In genomic region chr4:98558366-98558765, GRCh38 we compare ENCODE assay signal across 28 cellular contexts.
A peak's percentile ranks its signal among the peaks of the same experiment; 100 is the strongest.
DNase-seq lines count a peak whose midpoint lies in the region; FAIRE-seq and TF ChIP-seq lines count a peak whose summit lies in the region.
"Had no signal": no experiment of that assay in that cellular context is flagged by ENCODE, and none has a peak within 500 bp of the region (broad histone marks: within the 10 kb centered on the region; RNA-seq: fewer than 3 reads in every experiment).

No MANE protein-coding gene starts in this region.

- H3K9me1 ChIP-seq in keratinocyte (ENCODE audit: control insufficient read depth, extremely low read depth, insufficient read depth, low read length): no peaks in the 10 kb centered on the region

- peaks cover 20% of the 10 kb centered on the region for H3K36me3 Mint-ChIP-seq in brain

- peak overlapping the region in 4 of 5 experiments; percentile 70 to 89 (median 74) for H3K27ac Mint-ChIP-seq in brain
- H3K27ac Mint-ChIP-seq: activated CD8-positive, alpha-beta T cell treated with anti-CD3 and anti-CD28 coated beads, Interleukin-2, amount 10 ng/mL, durations not matched to agents 7 days and 5 days; activated naive CD8-positive, alpha-beta T cell treated with anti-CD3 and anti-CD28 coated beads, Interleukin-2, amount 50 U/mL, for 24 hours; B cell; effector memory CD8-positive, alpha-beta T cell; T-cell had no signal

- H3K9me3 ChIP-seq in A673 (ENCODE audit: low read depth, low read length, poor library complexity, severe bottlenecking): no peaks in the 10 kb centered on the region
- no peaks in the 10 kb centered on the region for H3K9me3 ChIP-seq in HUES48 (ENCODE audit: control insufficient read depth, insufficient read depth, low read length)
- no peaks in the 10 kb centered on the region for H3K9me3 ChIP-seq in keratinocyte (ENCODE audit: control insufficient read depth, low read depth, low read length)
- H3K9me3 ChIP-seq: Peyer's patch, upper lobe of left lung had no signal

- H3K4me1 ChIP-seq in A673 (ENCODE audit: insufficient read depth, low read length, poor library complexity, severe bottlenecking): peaks cover 67% of the 10 kb centered on the region
- peaks cover 45% of the 10 kb centered on the region for H3K4me1 ChIP-seq in HUES48 (ENCODE audit: control insufficient read depth, insufficient read depth, low read length)
- H3K4me1 ChIP-seq in keratinocyte (ENCODE audit: control insufficient read depth, extremely low read depth, insufficient read depth, low read length): peaks cover 21% of the 10 kb centered on the region
- H3K4me1 ChIP-seq: Peyer's patch had no signal

- H3K4me3 ChIP-seq in A673 (ENCODE audit: low read depth, low read length, poor library complexity, severe bottlenecking) (no peak overlapping the region), HUES48 (ENCODE audit: low read depth, low read length) (peak overlapping the region; percentile 8; the same call in 1 of the 2 replicates), keratinocyte (ENCODE audit: control insufficient read depth in 2 of 3, extremely low read depth in 1 of 3, insufficient read depth in 2 of 3, low read depth in 1 of 3, low read length in 3 of 3) (no peak overlapping the region)
- H3K4me3 ChIP-seq: lung, Peyer's patch, upper lobe of left lung had no signal

- POLR2A ChIA-PET in A673 (lab: Charles Lee; ENCODE audit: low non-redundant PET): no interaction called here

- intact Hi-C loops in A673 (cut with micrococcal nuclease; ENCODE audit: unreplicated experiment): loop anchor here (10.0 kb wide), 1 partner anchor 294 kb away; the partner anchor contains the start of gene RAP1GDS1

- TF ChIP-seq CTCF in A673 (conservative IDR thresholded peaks at IDR 0.05; ENCODE audit: low read depth, low read length) (no peak), brain (conservative IDR thresholded peaks at IDR 0.05) (no peak), keratinocyte (optimal IDR thresholded peaks at IDR 0.05 in 1 of 3, IDR thresholded peaks at IDR 0.05 in 1 of 3, conservative IDR thresholded peaks at IDR 0.05 in 1 of 3; ENCODE audit: extremely low read depth in 1 of 3, insufficient read depth in 2 of 3, low read length in 3 of 3) (no peak)

- CTCF ChIA-PET in A673 (lab: Charles Lee): no interaction called here

- BruUV-seq in A673 (replicated peaks; lab: Mats Ljungman, UMichigan): no TSS peak

- H3K4me3 Mint-ChIP-seq in brain: peak overlapping the region in 3 of 5 experiments; percentile 19 to 62 (median 46)
- H3K4me3 Mint-ChIP-seq: activated CD8-positive, alpha-beta T cell treated with anti-CD3 and anti-CD28 coated beads, Interleukin-2, amount 10 ng/mL, durations not matched to agents 7 days and 5 days; activated naive CD8-positive, alpha-beta T cell treated with anti-CD3 and anti-CD28 coated beads, Interleukin-2, amount 50 U/mL, for 24 hours; B cell; effector memory CD8-positive, alpha-beta T cell; T-cell had no signal

- peaks cover 61% of the 10 kb centered on the region for H3K79me2 ChIP-seq in keratinocyte (ENCODE audit: control insufficient read depth, insufficient read depth, low read length)

- no peaks in the 10 kb centered on the region for H4K20me1 ChIP-seq in keratinocyte (ENCODE audit: control insufficient read depth, extremely low read depth, insufficient read depth, low read length)

- no peak overlapping the region for H2AFZ ChIP-seq in keratinocyte (ENCODE audit: control insufficient read depth, low read length)

- peak; percentile 17 for FAIRE-seq in keratinocyte (lab: Jason Lieb, UNC)
- FAIRE-seq in frontal cortex (lab: Jason Lieb, UNC): no peak
- FAIRE-seq in GM19239 (lab: Jason Lieb, UNC): no peak
- FAIRE-seq: A204.1, colon had no signal

- peak overlapping the region; percentile 10; the same call in 1 of the 2 replicates for H3K9ac ChIP-seq in HUES48 (ENCODE audit: low read depth, low read length)
- no peak overlapping the region for H3K9ac ChIP-seq in keratinocyte (ENCODE audit: control insufficient read depth, extremely low read depth, insufficient read depth, low read length)

- H3K36me3 ChIP-seq in A673 (ENCODE audit: insufficient read depth, low read length, poor library complexity, severe bottlenecking) (no peaks in the 10 kb centered on the region), HUES48 (ENCODE audit: control insufficient read depth, insufficient read depth, low read length) (no peaks in the 10 kb centered on the region), keratinocyte (ENCODE audit: control insufficient read depth in 2 of 2, extremely low read depth in 1 of 2, insufficient read depth in 2 of 2, low read length in 2 of 2) (no peaks in the 10 kb centered on the region)
- H3K36me3 ChIP-seq: Peyer's patch, upper lobe of left lung had no signal

- H3K27me3 Mint-ChIP-seq in brain: no peaks in the 10 kb centered on the region
- H3K27me3 Mint-ChIP-seq: activated naive CD8-positive, alpha-beta T cell treated with anti-CD3 and anti-CD28 coated beads, Interleukin-2, amount 50 U/mL, for 24 hours; B cell; effector memory CD8-positive, alpha-beta T cell; T-cell had no signal

- peaks cover 76% of the 10 kb centered on the region for H3K4me1 Mint-ChIP-seq in brain
- H3K4me1 Mint-ChIP-seq: B cell had no signal

- H3K27ac ChIP-seq in A673 (ENCODE audit: low read depth, low read length, poor library complexity, severe bottlenecking): peak overlapping the region; percentile 1
- peak overlapping the region; percentile 92 for H3K27ac ChIP-seq in HUES48 (ENCODE audit: low read depth, low read length)
- no peak overlapping the region for H3K27ac ChIP-seq in keratinocyte (ENCODE audit: control insufficient read depth, insufficient read depth, low read length)
- H3K27ac ChIP-seq: Peyer's patch had no signal

- dilution Hi-C loops in keratinocyte (cut with MboI; ENCODE audit: extremely low pct_ligation_motif_present, low sequenced_read_pairs): no loop called here

- H3K9me3 Mint-ChIP-seq in brain: peaks cover 0 to 5% (median 0%) of the 10 kb centered on the region in 5 experiments
- H3K9me3 Mint-ChIP-seq: activated naive CD8-positive, alpha-beta T cell treated with anti-CD3 and anti-CD28 coated beads, Interleukin-2, amount 50 U/mL, for 24 hours; effector memory CD8-positive, alpha-beta T cell; T-cell had no signal

- no peak overlapping the region for H3K4me2 ChIP-seq in keratinocyte (ENCODE audit: control insufficient read depth, extremely low read depth, insufficient read depth, low read depth, low read length)

- no peaks in the 10 kb centered on the region for H3K27me3 ChIP-seq in A673 (replicated peaks; ENCODE audit: insufficient read depth, low read depth, low read length, poor library complexity)
- no peaks in the 10 kb centered on the region for H3K27me3 ChIP-seq in HUES48 (ENCODE audit: control insufficient read depth, insufficient read depth, low read length)
- no peaks in the 10 kb centered on the region for H3K27me3 ChIP-seq in keratinocyte (ENCODE audit: control insufficient read depth, extremely low read depth, insufficient read depth, low read length)
- H3K27me3 ChIP-seq: Peyer's patch, upper lobe of left lung had no signal

- DNase-seq in A673 (ENCODE audit: low spot score) (peak; percentile 39), keratinocyte (ENCODE audit: low read depth, low spot score) (no peak), NCI-H2029 treated with DMSO at 0.1 percent for 48 hours (lab: John Stamatoyannopoulos, UW) (no peak), frontal cortex (ENCODE audit: low spot score in 2 of 2) (no peak), GM19239 (ENCODE audit: insufficient read length, low spot score) (no peak), NCI-H510A treated with DMSO at 0.1 percent for 48 hours (lab: John Stamatoyannopoulos, UW) (no peak)
- DNase-seq: activated CD4-positive, alpha-beta T cell treated with anti-CD3 and anti-CD28 coated beads for 1 hour; activated CD8-positive, alpha-beta T cell treated with anti-CD3 and anti-CD28 coated beads, Interleukin-2, amount 10 ng/mL, durations not matched to agents 7 days and 5 days; activated effector memory CD4-positive, alpha-beta T cell treated with Interleukin-2 at 50 U/mL for 16 hours; activated naive CD8-positive, alpha-beta T cell treated with anti-CD3 and anti-CD28 coated beads, Interleukin-2, amount 50 U/mL, for 24 hours; activated T-cell treated with anti-CD3 and anti-CD28 coated beads for 4 hours; DMS53; effector memory CD8-positive, alpha-beta T cell; GF-D8; kidney glomerular epithelial cell; NCI-H1105 treated with DMSO at 0.1 percent for 48 hours; NCI-H2029; NCI-H446 treated with DMSO at 0.1 percent for 48 hours; Peyer's patch; stimulated activated CD4-positive, alpha-beta T cell treated with anti-CD3 and anti-CD28 coated beads, Interleukin-1b, Interleukin-23, amount 100 ng/mL, for 48 hours; T-cell; upper lobe of left lung had no signal
